Comparison of ENCODE assay signal across 14 cellular contexts in the genomic region with DNA sequence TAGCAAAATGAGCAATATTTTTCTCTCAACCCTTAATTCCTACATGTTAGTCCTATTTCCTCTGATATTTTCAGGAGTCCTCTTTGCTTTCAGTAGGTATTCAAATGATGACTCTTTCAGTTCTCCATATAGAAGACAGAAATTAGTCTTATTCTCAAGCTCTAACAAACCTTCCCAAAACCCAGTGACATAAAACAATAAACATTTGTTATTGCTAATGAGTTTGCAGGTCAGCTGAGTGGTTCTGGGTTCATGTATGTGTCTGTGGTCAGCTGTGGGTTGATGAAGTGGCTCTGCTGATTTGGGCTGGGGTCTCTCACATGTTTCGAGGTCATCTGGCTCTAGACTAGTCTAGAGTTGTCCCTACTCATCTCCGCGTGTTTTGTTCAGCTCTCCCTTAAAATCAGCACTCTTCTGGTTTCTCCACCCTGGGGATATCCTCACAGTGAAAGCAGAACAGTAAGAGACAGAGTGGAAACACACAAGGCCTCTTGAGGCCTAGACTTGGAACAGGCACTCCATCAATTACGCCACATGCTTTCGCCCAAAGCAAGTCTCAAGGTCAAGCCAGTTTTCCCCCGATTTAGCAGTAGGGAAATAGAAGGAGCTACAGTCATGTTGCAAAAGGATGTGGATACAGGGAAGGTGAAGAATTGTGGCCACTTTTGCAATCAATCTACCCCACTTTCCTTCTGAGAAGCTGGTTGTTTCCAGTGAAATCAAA.
"Had no signal": no experiment of that assay in that cellular context is flagged by ENCODE, and none has a peak within 500 bp of the region (broad histone marks: within the 10 kb centered on the region; RNA-seq: fewer than 3 reads in every experiment).

No MANE protein-coding gene starts in this region.

- H3K4me1 Mint-ChIP-seq: neural crest cell had no signal

- DNase-seq: activated CD4-positive, alpha-beta T cell treated with anti-CD3 and anti-CD28 coated beads for 4 hours; activated naive CD4-positive, alpha-beta T cell; esophagus squamous epithelium; foreskin fibroblast; mesendoderm; stimulated activated naive B cell treated with anti-CD40 and anti-IgM and Interleukin-4, amounts not matched to agents 10 μg/mL and 1 μg/mL and 100 μg/mL, for 72 hours; substantia nigra; T-helper 9 cell; transverse colon had no signal

- H3K4me1 ChIP-seq: ascending aorta, parathyroid adenoma, transverse colon had no signal

- H3K9me3 ChIP-seq: ascending aorta, esophagus squamous epithelium, heart left ventricle, transverse colon had no signal

- H3K27ac Mint-ChIP-seq: activated T-helper 1 cell treated with anti-CD3 and anti-CD28 coated beads, Interleukin-12 subunit alpha, Interleukin-12 subunit beta, Interleukin-2, Interleukin-4 antibody, amounts not matched to agents 30 ng/mL and 10 ng/mL and 1 ng/mL, durations not matched to agents 14 hours and 24 hours and 36 hours; stimulated activated naive B cell treated with anti-CD40 and anti-IgM and Interleukin-4, amounts not matched to agents 10 μg/mL and 1 μg/mL and 100 μg/mL, for 72 hours had no signal

- H3K4me3 Mint-ChIP-seq: activated T-helper 1 cell treated with anti-CD3 and anti-CD28 coated beads, Interleukin-12 subunit alpha, Interleukin-12 subunit beta, Interleukin-2, Interleukin-4 antibody, amounts not matched to agents 30 ng/mL and 10 ng/mL and 1 ng/mL, durations not matched to agents 14 hours and 24 hours and 36 hours; neural crest cell; stimulated activated naive B cell treated with anti-CD40 and anti-IgM and Interleukin-4, amounts not matched to agents 10 μg/mL and 1 μg/mL and 100 μg/mL, for 72 hours had no signal

- H3K36me3 ChIP-seq: ascending aorta, esophagus squamous epithelium, heart left ventricle, transverse colon had no signal

- H3K9me3 Mint-ChIP-seq: activated T-helper 1 cell treated with anti-CD3 and anti-CD28 coated beads, Interleukin-12 subunit alpha, Interleukin-12 subunit beta, Interleukin-2, Interleukin-4 antibody, amounts not matched to agents 30 ng/mL and 10 ng/mL and 1 ng/mL, durations not matched to agents 14 hours and 24 hours and 36 hours; neural crest cell had no signal

- H3K27ac ChIP-seq: ascending aorta, esophagus squamous epithelium, heart left ventricle, parathyroid adenoma, transverse colon had no signal

- H3K27me3 ChIP-seq: ascending aorta, esophagus squamous epithelium, heart left ventricle, transverse colon had no signal

- H3K27me3 Mint-ChIP-seq: stimulated activated naive B cell treated with anti-CD40 and anti-IgM and Interleukin-4, amounts not matched to agents 10 μg/mL and 1 μg/mL and 100 μg/mL, for 72 hours had no signal

- ATAC-seq: stimulated activated naive B cell treated with anti-CD40 and anti-IgM and Interleukin-4, amounts not matched to agents 10 μg/mL and 1 μg/mL and 100 μg/mL, for 72 hours had no signal

- H3K4me3 ChIP-seq: ascending aorta, esophagus squamous epithelium, heart left ventricle, transverse colon had no signal
